ENCODE assay signal across 11 cellular contexts in the genomic region with DNA sequence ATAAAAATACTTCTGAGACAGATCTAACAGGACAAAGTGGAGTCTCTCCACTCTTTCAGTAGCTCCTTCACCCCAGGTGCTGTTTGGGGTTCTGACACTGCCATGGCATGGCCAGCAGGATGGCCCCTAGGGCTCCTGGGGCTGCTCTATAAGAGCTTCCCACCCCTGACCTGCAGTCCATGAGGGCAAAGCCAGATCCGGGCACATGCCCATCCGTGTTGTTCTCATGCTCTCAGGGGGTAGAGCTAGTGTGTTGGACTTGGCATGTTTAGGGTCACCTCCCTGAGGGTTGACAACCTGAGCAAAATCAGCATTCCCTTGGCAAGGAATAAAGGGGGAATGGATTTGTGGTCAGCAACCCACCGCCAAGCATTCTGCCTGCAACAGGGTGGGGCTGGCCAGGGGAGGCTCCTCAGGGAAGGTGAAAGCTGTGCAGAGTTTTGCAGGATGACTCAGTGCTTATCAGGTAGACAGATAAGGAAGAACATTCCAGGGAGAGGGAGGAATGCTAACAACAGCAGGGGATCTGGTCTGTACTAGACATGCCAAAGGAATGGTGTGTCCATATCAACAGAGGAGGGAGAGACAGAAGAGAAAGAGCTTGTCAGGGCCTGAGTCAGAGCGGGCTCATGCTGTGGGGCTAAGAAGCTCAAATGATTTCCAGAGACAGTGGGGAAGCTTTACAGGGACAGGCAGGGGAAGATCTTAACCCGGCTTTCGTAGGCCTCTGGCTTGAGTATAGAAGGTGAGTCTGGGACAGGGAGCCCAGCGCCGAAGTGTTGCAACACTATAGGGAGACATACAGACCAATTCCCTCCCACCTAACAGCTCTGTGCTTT. TPM values are rescaled to one million over a fixed set of nuclear protein-coding genes. Genes with fewer than 3 reads are reported as not detected.
A peak's percentile ranks its signal among the peaks of the same experiment; 100 is the strongest.
DNase-seq lines count a peak whose midpoint lies in the region; ATAC-seq, FAIRE-seq and TF ChIP-seq lines count a peak whose summit lies in the region.
"Not testable (repeated sequence)": the region's sequence is repeated elsewhere in the genome, so short reads cannot be mapped to it uniquely, and the experiment has no call there.
"Had no signal": no experiment of that assay in that cellular context is flagged by ENCODE, and none has a peak within 500 bp of the region (broad histone marks: within the 10 kb centered on the region; RNA-seq: fewer than 3 reads in every experiment).

No MANE protein-coding gene starts in this region.

- peaks cover 19% of the 10 kb centered on the region for H3K4me1 Mint-ChIP-seq in chondrocyte (ENCODE audit: low read depth)

- ATAC-seq in SK-N-SH treated with all-trans-retinoic acid at 6 μM for 48 hours: peak; percentile 87
- peak; percentile 53 to 66 for ATAC-seq in lower lobe of right lung

- peak overlapping the region; percentile 68; the same call in 1 of the 2 replicates for H3K27ac ChIP-seq in HUES6 (ENCODE audit: low read depth, low read length)
- H3K27ac ChIP-seq in cardiac muscle cell: peak overlapping the region; percentile 75
- H3K27ac ChIP-seq in lower lobe of right lung; small intestine (ENCODE audit: low read depth in 1 of 2, low read length in 1 of 2): not testable (repeated sequence)

- TF ChIP-seq CTCF in GM13977 (IDR thresholded peaks at IDR 0.05; ENCODE audit: extremely low read depth, insufficient read depth, missing control alignments); chondrocyte (IDR thresholded peaks at IDR 0.05); cardiac muscle cell (IDR thresholded peaks at IDR 0.05; ENCODE audit: low read depth, low read length); lower lobe of right lung (IDR thresholded peaks at IDR 0.05): not testable (repeated sequence)

- not testable (repeated sequence) for H3K36me3 Mint-ChIP-seq in chondrocyte (ENCODE audit: low read depth)

- H3K27me3 Mint-ChIP-seq in chondrocyte (ENCODE audit: low read depth): not testable (repeated sequence)

- H3K9me3 Mint-ChIP-seq in chondrocyte (ENCODE audit: low read depth): not testable (repeated sequence)

- peak overlapping the region; percentile 88 for H3K9ac ChIP-seq in HUES6 (ENCODE audit: low read length)

- peaks cover 13% of the 10 kb centered on the region; the same call in 1 of the 2 replicates for H3K4me1 ChIP-seq in HUES6 (ENCODE audit: control insufficient read depth, insufficient read depth, low read length)
- not testable (repeated sequence) for H3K4me1 ChIP-seq in cardiac muscle cell (ENCODE audit: low read depth); lower lobe of right lung; small intestine (ENCODE audit: control insufficient read depth in 2 of 2, insufficient read depth in 1 of 2, low read depth in 1 of 2, low read length in 1 of 2)

- not testable (repeated sequence) for H3K9me3 ChIP-seq in HUES6 (ENCODE audit: control insufficient read depth, insufficient read depth, low read depth, low read length); cardiac muscle cell (ENCODE audit: low read depth); lower lobe of right lung; small intestine (ENCODE audit: control insufficient read depth, low read depth)

- not testable (repeated sequence) for H3K4me3 Mint-ChIP-seq in chondrocyte (ENCODE audit: unreplicated experiment)

- DNase-seq in AG08395 (ENCODE audit: low spot score) (peak; percentile 4), GM13977 (ENCODE audit: low spot score) (peak; percentile 1), cardiac muscle cell (ENCODE audit: low read depth in 1 of 2, low spot score in 1 of 2) (peak; percentile 18 to 62), small intestine (peak; percentile 26)
- DNase-seq in chondrocyte (ENCODE audit: low spot score); lower lobe of right lung: not testable (repeated sequence)

- not testable (repeated sequence) for H3K27me3 ChIP-seq in HUES6 (ENCODE audit: control insufficient read depth, insufficient read depth, low read length); cardiac muscle cell; lower lobe of right lung (ENCODE audit: low read depth); small intestine (ENCODE audit: control insufficient read depth in 2 of 2, insufficient read depth in 2 of 2, low read length in 2 of 2)

- H3K36me3 ChIP-seq in HUES6 (ENCODE audit: control insufficient read depth, insufficient read depth, low read length); cardiac muscle cell; lower lobe of right lung; small intestine (ENCODE audit: control insufficient read depth in 2 of 2, insufficient read depth in 2 of 2, low read length in 2 of 2): not testable (repeated sequence)

- FAIRE-seq in small intestine (lab: Jason Lieb, UNC): not testable (repeated sequence)

- not testable (repeated sequence) for H3K4me3 ChIP-seq in HUES6 (ENCODE audit: low read depth, low read length); cardiac muscle cell; lower lobe of right lung; small intestine (ENCODE audit: low read depth in 1 of 2, low read length in 2 of 2)

- 57 to 76% (median 70%) methylated on average over 7 to 8 of the region's 8 CpGs for WGBS in small intestine, 3 donors

- intact Hi-C loops in lower lobe of right lung (cut with DNase I): not testable (repeated sequence)

- in situ Hi-C loops in GM13977 (cut with MboI; ENCODE audit: low pct_unique_long_range_greater_than_20kb, low sequenced_read_pairs, unreplicated experiment): not testable (repeated sequence)

- peak overlapping the region; percentile 86 for H3K27ac Mint-ChIP-seq in chondrocyte (ENCODE audit: unreplicated experiment)

RNA-seq across cellular contexts. Expression of a gene that starts 21.1 kb away (rescaled TPM):
- 0.27 to 0.97 TPM in 2 of 3 replicates, not detected in the other for total RNA-seq in chondrocyte
- total RNA-seq in cardiac muscle cell: 0.63 TPM in 1 of 2 replicates, not detected in the other
- polyA plus RNA-seq in cardiac muscle cell: 0.39 and 0.57 TPM in 2 replicates
- total RNA-seq in lower lobe of right lung: 15.7 TPM
- polyA plus RNA-seq in small intestine: under 1 TPM in 1 of 3 donors, not detected in 2; 0.03 TPM
- total RNA-seq: activated CD8-positive, alpha-beta memory T cell treated with anti-CD3 and anti-CD28 coated beads for 36 hours; activated T-helper 17 cell treated with anti-CD3 and anti-CD28 coated beads, Interleukin-2, amount 50 U/mL, for 72 hours; mesenteric fat pad had no signal
